4 cellular contexts compared by ENCODE assay signal in genomic region chr4:73970011-73970410, GRCh38.
A peak's percentile ranks its signal among the peaks of the same experiment; 100 is the strongest.
TF ChIP-seq lines count a peak whose summit lies in the region.

No MANE protein-coding gene starts in this region.

TF ChIP-seq in HepG2, 621 proteins besides CTCF, POLR2A, EP300 and RAD21:
- TF ChIP-seq MAFF (IDR thresholded peaks at IDR 0.05; ENCODE audit: low read depth, low read length) (peak; percentile 41; the same call in 1 of the 2 replicates), ZNF660 (CRISPR knock-in tag; IDR thresholded peaks at IDR 0.05; ENCODE audit: borderline replicate concordance, low read depth) (no peak), ZNF770 (CRISPR knock-in tag; IDR thresholded peaks at IDR 0.05) (no peak), MXI1 (IDR thresholded peaks at IDR 0.05; ENCODE audit: borderline replicate concordance, low read depth, low read length) (no peak), MAFK (conservative IDR thresholded peaks at IDR 0.05 in 1 of 2, IDR thresholded peaks at IDR 0.05 in 1 of 2; ENCODE audit: low read length in 2 of 2) (peak in 1 of 2 experiments; percentile 59; a peak in 2 of 4 replicates)

TF ChIP-seq in A549, 52 proteins besides CTCF, POLR2A, EP300 and RAD21:
- TF ChIP-seq PHF8 (IDR thresholded peaks at IDR 0.05; ENCODE audit: borderline replicate concordance, low read depth): no peak
- peak; percentile 29 for TF ChIP-seq MAFK (IDR thresholded peaks at IDR 0.05; ENCODE audit: partially characterized antibody)

TF ChIP-seq in K562, 482 proteins besides CTCF, POLR2A, EP300 and RAD21:
- TF ChIP-seq C11orf30 (IDR thresholded peaks at IDR 0.05; ENCODE audit: low read depth) (peak; percentile 35; the same call in 1 of the 2 replicates), ZNF354B (CRISPR knock-in tag; IDR thresholded peaks at IDR 0.05) (no peak), ZNF316 (IDR thresholded peaks at IDR 0.05) (peak; percentile 68), THRAP3 (IDR thresholded peaks at IDR 0.05; ENCODE audit: borderline replicate concordance) (no peak), TBP (optimal IDR thresholded peaks at IDR 0.05; ENCODE audit: low read depth, low read length) (no peak)

TF ChIP-seq in SK-N-SH, 30 proteins besides CTCF, POLR2A, EP300 and RAD21:
- TF ChIP-seq FOXM1 (IDR thresholded peaks at IDR 0.05; ENCODE audit: low read depth) (no peak), MAX (IDR thresholded peaks at IDR 0.05; ENCODE audit: low read depth) (no peak), SMC3 (IDR thresholded peaks at IDR 0.05; ENCODE audit: low read depth, low read length) (no peak), GATA2 (CRISPR knock-in tag; IDR thresholded peaks at IDR 0.05) (no peak)
